16 cellular contexts compared by ENCODE assay signal in the genomic region with DNA sequence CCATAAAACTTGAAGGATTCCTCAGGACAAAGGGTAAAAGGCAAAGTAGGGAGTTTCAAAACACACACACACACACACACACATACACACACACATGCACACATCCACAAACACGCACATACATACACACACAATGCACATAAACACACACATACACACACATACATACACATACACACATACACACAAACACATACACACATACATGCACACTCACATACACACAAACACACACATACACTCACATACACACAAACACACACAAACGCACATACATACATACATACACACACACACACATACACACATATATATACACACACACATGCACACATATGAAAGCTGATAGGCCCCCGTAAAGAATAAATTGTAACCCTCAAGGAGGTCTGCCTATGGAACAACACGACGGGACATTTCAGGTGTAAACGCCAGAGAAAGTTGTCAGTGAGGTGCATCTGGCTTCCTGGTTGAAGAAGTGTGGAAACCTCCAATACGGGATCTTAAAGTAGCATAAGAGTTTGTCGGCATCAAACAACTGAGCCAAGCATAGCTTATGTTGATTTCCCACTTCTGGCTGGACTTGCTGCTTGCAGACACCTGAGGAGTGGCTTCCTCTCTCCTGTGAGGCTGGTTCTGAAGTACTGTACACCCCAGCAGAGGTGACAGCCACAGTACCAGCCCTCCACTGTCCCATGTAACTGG. TPM values are rescaled to one million over a fixed set of nuclear protein-coding genes. Genes with fewer than 3 reads are reported as not detected.
DNase-seq lines count a peak whose midpoint lies in the region; ATAC-seq and TF ChIP-seq lines count a peak whose summit lies in the region.
"Had no signal": no experiment of that assay in that cellular context is flagged by ENCODE, and none has a peak within 500 bp of the region (broad histone marks: within the 10 kb centered on the region; RNA-seq: fewer than 3 reads in every experiment).

No MANE protein-coding gene starts in this region.

- peaks cover 93% of the 10 kb centered on the region for H3K4me1 Mint-ChIP-seq in CD4-positive, alpha-beta T cell (ENCODE audit: low read depth)
- H3K4me1 Mint-ChIP-seq in activated T-helper 17 cell treated with anti-CD3 and anti-CD28 coated beads, Interleukin-2, amount 50 U/mL, for 72 hours: peaks cover 81% of the 10 kb centered on the region
- H3K4me1 Mint-ChIP-seq in nephron progenitor cell: peaks cover 63% of the 10 kb centered on the region

- in situ Hi-C loops in G401 (cut with HindIII; ENCODE audit: low sequenced_read_pairs): no loop called here

- H3K27me3 Mint-ChIP-seq in CD4-positive, alpha-beta T cell: no peaks in the 10 kb centered on the region
- H3K27me3 Mint-ChIP-seq in activated T-helper 17 cell treated with anti-CD3 and anti-CD28 coated beads, Interleukin-2, amount 50 U/mL, for 72 hours: no peaks in the 10 kb centered on the region
- peaks cover 11% of the 10 kb centered on the region for H3K27me3 Mint-ChIP-seq in nephron progenitor cell (ENCODE audit: low read depth, poor library complexity)

- CTCF ChIA-PET in CD4-positive, alpha-beta T cell (lab: Charles Lee): no interaction called here

- H3K36me3 Mint-ChIP-seq in CD4-positive, alpha-beta T cell (ENCODE audit: low read depth): peaks cover 50% of the 10 kb centered on the region
- H3K36me3 Mint-ChIP-seq in activated T-helper 17 cell treated with anti-CD3 and anti-CD28 coated beads, Interleukin-2, amount 50 U/mL, for 72 hours (ENCODE audit: low read depth): peaks cover 94% of the 10 kb centered on the region
- peaks cover 5% of the 10 kb centered on the region for H3K36me3 Mint-ChIP-seq in nephron progenitor cell (ENCODE audit: low read depth)

- TF ChIP-seq CTCF in CD4-positive, alpha-beta T cell (IDR thresholded peaks at IDR 0.05): no peak
- no peak for TF ChIP-seq CTCF in GM12865 (IDR thresholded peaks at IDR 0.05; ENCODE audit: insufficient read depth, low read depth, low read length, missing control alignments)
- TF ChIP-seq CTCF in nephron progenitor cell (IDR thresholded peaks at IDR 0.05): no peak

- H3K4me3 ChIP-seq in GM12865 (ENCODE audit: low read depth, low read length): peak overlapping the region; percentile 16
- no peak overlapping the region for H3K4me3 ChIP-seq in right cardiac atrium (ENCODE audit: low read length)
- H3K4me3 ChIP-seq: cardiac muscle cell, SJSA1 had no signal

- peak overlapping the region; percentile 51 for H3K4me3 Mint-ChIP-seq in CD4-positive, alpha-beta T cell
- peak overlapping the region; percentile 85 for H3K4me3 Mint-ChIP-seq in activated T-helper 17 cell treated with anti-CD3 and anti-CD28 coated beads, Interleukin-2, amount 50 U/mL, for 72 hours
- H3K4me3 Mint-ChIP-seq in nephron progenitor cell: no peak overlapping the region
- H3K4me3 Mint-ChIP-seq: endodermal cell, nephron had no signal

- peaks cover 19% of the 10 kb centered on the region for H3K4me1 ChIP-seq in right cardiac atrium (ENCODE audit: control insufficient read depth, insufficient read depth, low read length)

- no peak for ATAC-seq in CD4-positive, alpha-beta T cell (ENCODE audit: poor library complexity)
- no peak for ATAC-seq in activated T-helper 17 cell treated with anti-CD3 and anti-CD28 coated beads, Interleukin-2, amount 50 U/mL, for 72 hours (replicated peaks)
- ATAC-seq in GM21737 (IDR thresholded peaks at IDR 0.05; ENCODE audit: unreplicated experiment) (no peak), right cardiac atrium (no peak), GM19397 (IDR thresholded peaks at IDR 0.05; ENCODE audit: unreplicated experiment) (no peak)
- ATAC-seq: HCT116 had no signal

- no peak overlapping the region for H3K27ac ChIP-seq in CD4-positive, alpha-beta T cell (ENCODE audit: low read depth, low read length)
- no peak overlapping the region for H3K27ac ChIP-seq in right cardiac atrium (ENCODE audit: low read length)
- H3K27ac ChIP-seq: SJSA1 had no signal

- no peaks in the 10 kb centered on the region for H3K9me3 ChIP-seq in CD4-positive, alpha-beta T cell (ENCODE audit: control insufficient read depth, low read length)
- H3K9me3 ChIP-seq in right cardiac atrium (ENCODE audit: control insufficient read depth, low read length): no peaks in the 10 kb centered on the region

- intact Hi-C loops in CD4-positive, alpha-beta T cell (cut with DNase I, micrococcal nuclease): no loop called here
- intact Hi-C loops in right cardiac atrium (cut with DNase I): no loop called here

- POLR2A ChIA-PET in CD4-positive, alpha-beta T cell (lab: Charles Lee): interaction anchor here (1.0 to 1.8 kb wide), 2 partner anchors 11 kb away, joined by 3 to 4 read pairs; no protein-coding TSS in a partner anchor

- no peaks in the 10 kb centered on the region for H3K27me3 ChIP-seq in CD4-positive, alpha-beta T cell (ENCODE audit: control insufficient read depth, insufficient read depth, low read length)
- H3K27me3 ChIP-seq in right cardiac atrium (ENCODE audit: control insufficient read depth, insufficient read depth): no peaks in the 10 kb centered on the region
- H3K27me3 ChIP-seq: cardiac muscle cell, SJSA1 had no signal

- 92% methylated on average over 8 of the region's 8 CpGs for WGBS in right cardiac atrium

- no peak for DNase-seq in CD4-positive, alpha-beta T cell
- DNase-seq in GM12865 (ENCODE audit: low read depth) (peak; percentile 37), nephron progenitor cell (no peak), G401 (ENCODE audit: low spot score) (no peak), right cardiac atrium (no peak)
- DNase-seq: endodermal cell, foreskin fibroblast, NCI-H1417 treated with DMSO at 0.1 percent for 48 hours, NCI-H446 had no signal

- no peaks in the 10 kb centered on the region for H3K9me3 Mint-ChIP-seq in CD4-positive, alpha-beta T cell
- H3K9me3 Mint-ChIP-seq in activated T-helper 17 cell treated with anti-CD3 and anti-CD28 coated beads, Interleukin-2, amount 50 U/mL, for 72 hours: no peaks in the 10 kb centered on the region
- no peaks in the 10 kb centered on the region for H3K9me3 Mint-ChIP-seq in nephron progenitor cell
- H3K9me3 Mint-ChIP-seq: endodermal cell, nephron had no signal

- H3K27ac Mint-ChIP-seq in CD4-positive, alpha-beta T cell: peak overlapping the region; percentile 89
- no peak overlapping the region for H3K27ac Mint-ChIP-seq in activated T-helper 17 cell treated with anti-CD3 and anti-CD28 coated beads, Interleukin-2, amount 50 U/mL, for 72 hours
- peak overlapping the region; percentile 12 for H3K27ac Mint-ChIP-seq in nephron progenitor cell
- H3K27ac Mint-ChIP-seq: endodermal cell had no signal

RNA-seq across cellular contexts. Expression of gene RFTN1, which starts 5.8 kb away (rescaled TPM):
- total RNA-seq in CD4-positive, alpha-beta T cell: 10 to 100 TPM; 55.7 to 56.4 TPM
- 100 to 1,000 TPM; 112 to 139 TPM for total RNA-seq in activated T-helper 17 cell treated with anti-CD3 and anti-CD28 coated beads, Interleukin-2, amount 50 U/mL, for 72 hours
- total RNA-seq in G401 (2014; rRNA removed; shearing (Covaris generic)): 11.6 and 21.3 TPM in 2 replicates
- 10 to 100 TPM; 17.9 to 23.6 (median 20.6) TPM for total RNA-seq in right cardiac atrium
- 21.2 TPM for polyA plus RNA-seq in right cardiac atrium
